In genomic region chr15:81008312-81008711, GRCh38 we compare ENCODE assay signal across 21 cellular contexts. TPM values are rescaled to one million over a fixed set of nuclear protein-coding genes. Genes with fewer than 3 reads are reported as not detected.
DNase-seq lines count a peak whose midpoint lies in the region; ATAC-seq, FAIRE-seq and TF ChIP-seq lines count a peak whose summit lies in the region.
"Had no signal": no experiment of that assay in that cellular context is flagged by ENCODE, and none has a peak within 500 bp of the region (broad histone marks: within the 10 kb centered on the region; RNA-seq: fewer than 3 reads in every experiment).

No MANE protein-coding gene starts in this region.

- intact Hi-C loops in CD8-positive, alpha-beta T cell (cut with DNase I, micrococcal nuclease), result loop anchor here in 1 of 2 experiments (10.0 kb wide), 1 partner anchor 1114 kb away; the partner anchor contains the start of gene MTHFS
- intact Hi-C loops in GM12878 (cut with micrococcal nuclease; ENCODE audit: unreplicated experiment), result no loop called here

- H3K36me3 ChIP-seq in CD8-positive, alpha-beta T cell (ENCODE audit: insufficient read depth, low read length), result no peaks in the 10 kb centered on the region
- H3K36me3 ChIP-seq in GM12878 (ENCODE audit: control insufficient read depth in 2 of 2, insufficient read depth in 2 of 2, low read length in 1 of 2), result peaks cover 0 to 2% of the 10 kb centered on the region in 2 experiments; a peak in 1 of 4 replicates
- H3K36me3 ChIP-seq in small intestine (ENCODE audit: control insufficient read depth in 2 of 2, insufficient read depth in 2 of 2, low read length in 2 of 2), result no peaks in the 10 kb centered on the region

- TF ChIP-seq EP300 in GM12878 (IDR thresholded peaks at IDR 0.05; ENCODE audit: borderline replicate concordance in 1 of 2, control insufficient read depth in 1 of 2, low read depth in 2 of 2, low read length in 2 of 2), result no peak

- POLR2A ChIA-PET in CD8-positive, alpha-beta T cell (lab: Charles Lee), result no interaction called here
- POLR2A ChIA-PET in GM12878 (lab: Charles Lee), result interaction anchor here (1.1 to 1.2 kb wide), 2 partner anchors 12 to 16 kb away, joined by 3 to 6 read pairs; no protein-coding TSS in a partner anchor

- BruUV-seq in GM12878 (replicated peaks; lab: Mats Ljungman, UMichigan), result no TSS peak

- H2AFZ ChIP-seq in GM12878 (ENCODE audit: control insufficient read depth, low read depth, low read length), result no peak overlapping the region

- RAD21 ChIA-PET in GM12878 (lab: Charles Lee; ENCODE audit: unreplicated experiment), result interaction anchor here (1.2 to 1.7 kb wide), 2 partner anchors 101 to 258 kb away, joined by 4 to 6 read pairs; no protein-coding TSS in a partner anchor

- no peak for DNase-seq in CD8-positive, alpha-beta T cell
- DNase-seq in NCI-H226 (peak; percentile 15), GM12878 (ENCODE audit: low read depth, low spot score) (no peak), small intestine (peak; percentile 12), DMS53 treated with DMSO at 0.1 percent for 48 hours (lab: John Stamatoyannopoulos, UW; ENCODE audit: unreplicated experiment) (no peak), epidermal melanocyte (ENCODE audit: insufficient read length, low spot score) (no peak)
- DNase-seq: DMS 273 treated with DMSO at 0.1 percent for 48 hours; GDM1; H7; IMR-90; NCI-H1436; NCI-H2029; NCI-H2171; NCI-H446; NCI-H69; NK-92 treated with Interleukin-12 subunit alpha and Interleukin-12 subunit beta, amount 100 ng/mL, for 24 hours; Right ventricle myocardium superior had no signal

- no peak overlapping the region for H3K27ac ChIP-seq in CD8-positive, alpha-beta T cell (ENCODE audit: low read depth, low read length)
- H3K27ac ChIP-seq in GM12878 (ENCODE audit: control insufficient read depth, insufficient read depth) (no peak overlapping the region), small intestine (ENCODE audit: low read depth in 1 of 2, low read length in 1 of 2) (no peak overlapping the region)
- H3K27ac ChIP-seq: BLaER1, SK-N-MC had no signal

- CTCF ChIA-PET in CD8-positive, alpha-beta T cell (lab: Charles Lee), result interaction anchor here (0.8 to 2.3 kb wide), 5 partner anchors 18 to 258 kb away, joined by 3 to 7 read pairs (median 4); no protein-coding TSS in a partner anchor
- CTCF ChIA-PET in GM12878 (lab: Yijun Ruan, JAX), result interaction anchor here (0.8 to 1.5 kb wide), 2 partner anchors 12 to 257 kb away, joined by 4 to 6 read pairs; no protein-coding TSS in a partner anchor

- H3K27me3 Mint-ChIP-seq in CD8-positive, alpha-beta T cell (ENCODE audit: low read depth), result no peaks in the 10 kb centered on the region

- no peak for ATAC-seq in CD8-positive, alpha-beta T cell
- ATAC-seq in GM12878 (peak; percentile 36), GM19395 (IDR thresholded peaks at IDR 0.05; ENCODE audit: unreplicated experiment) (no peak)

- H3K9ac ChIP-seq in GM12878 (ENCODE audit: control insufficient read depth, insufficient read depth, low read length), result no peak overlapping the region
- H3K9ac ChIP-seq: BLaER1 had no signal

- peaks cover 13% of the 10 kb centered on the region for H3K79me2 ChIP-seq in GM12878 (ENCODE audit: control insufficient read depth, insufficient read depth, low read length)

- no peak overlapping the region for H3K4me3 ChIP-seq in CD8-positive, alpha-beta T cell (ENCODE audit: low read depth, low read length)
- H3K4me3 ChIP-seq in GM12878, result no peak overlapping the region
- no peak overlapping the region for H3K4me3 ChIP-seq in small intestine (ENCODE audit: low read depth in 1 of 2, low read length in 2 of 2)
- H3K4me3 ChIP-seq: BLaER1, SK-N-MC had no signal

- H3K9me3 Mint-ChIP-seq in CD8-positive, alpha-beta T cell, result no peaks in the 10 kb centered on the region

- no peaks in the 10 kb centered on the region for H4K20me1 ChIP-seq in GM12878 (ENCODE audit: control insufficient read depth, insufficient read depth)

- SMC1A ChIA-PET in GM12878 (lab: Charles Lee; ENCODE audit: uncharacterized antibody, unreplicated experiment), result interaction anchor here (0.8 to 2.1 kb wide), 6 partner anchors 11 to 258 kb away, joined by 3 to 5 read pairs (median 4); no protein-coding TSS in a partner anchor

- H3K36me3 Mint-ChIP-seq in CD8-positive, alpha-beta T cell, result peaks cover 15% of the 10 kb centered on the region

- H3K4me2 ChIP-seq in GM12878 (ENCODE audit: control insufficient read depth, insufficient read depth), result no peak overlapping the region
- H3K4me2 ChIP-seq: BLaER1 had no signal

- WGBS in GM12878 (ENCODE audit: insufficient coverage, insufficient replicate concordance, low lambda C conversion rate, missing lambda C conversion rate), result 98% methylated on average over 2 of the region's 2 CpGs
- 49 to 81% (median 60%) methylated on average over 2 of the region's 2 CpGs for WGBS in small intestine, 3 donors

- H3K27ac Mint-ChIP-seq in CD8-positive, alpha-beta T cell, result peak overlapping the region; percentile 39

- peaks cover 54% of the 10 kb centered on the region for H3K4me1 Mint-ChIP-seq in CD8-positive, alpha-beta T cell (ENCODE audit: low read depth)

- TF ChIP-seq RAD21 in GM12878 (IDR thresholded peaks at IDR 0.05; ENCODE audit: insufficient read depth, low read depth, low read length), result no peak

- peaks cover 14% of the 10 kb centered on the region for H3K4me1 ChIP-seq in CD8-positive, alpha-beta T cell (ENCODE audit: insufficient read depth, low read length)
- no peaks in the 10 kb centered on the region; the same call in 1 of the 2 replicates for H3K4me1 ChIP-seq in GM12878 (ENCODE audit: control insufficient read depth, insufficient read depth, low read length)
- H3K4me1 ChIP-seq in small intestine (ENCODE audit: control insufficient read depth in 2 of 2, insufficient read depth in 1 of 2, low read depth in 1 of 2, low read length in 1 of 2), result peaks cover 0 to 6% of the 10 kb centered on the region in 2 donors

- H3K9me3 ChIP-seq in CD8-positive, alpha-beta T cell (ENCODE audit: low read length), result no peaks in the 10 kb centered on the region
- H3K9me3 ChIP-seq in GM12878 (replicated peaks; ENCODE audit: control insufficient read depth, insufficient read depth, low read length), result no peaks in the 10 kb centered on the region
- no peaks in the 10 kb centered on the region for H3K9me3 ChIP-seq in small intestine (ENCODE audit: control insufficient read depth, low read depth)
- H3K9me3 ChIP-seq: BLaER1 had no signal

- H3K27me3 ChIP-seq in CD8-positive, alpha-beta T cell (ENCODE audit: insufficient read depth, low read length), result no peaks in the 10 kb centered on the region
- H3K27me3 ChIP-seq in GM12878 (replicated peaks in 1 of 2; ENCODE audit: control insufficient read depth in 2 of 2, insufficient read depth in 2 of 2, low read length in 1 of 2) (no peaks in the 10 kb centered on the region), small intestine (ENCODE audit: control insufficient read depth in 2 of 2, insufficient read depth in 2 of 2, low read length in 2 of 2) (no peaks in the 10 kb centered on the region)
- H3K27me3 ChIP-seq: BLaER1 had no signal

- no peak overlapping the region for H3K4me3 Mint-ChIP-seq in CD8-positive, alpha-beta T cell

- in situ Hi-C loops in GM12878 (cut with MboI), result no loop called here

- FAIRE-seq in GM12878 (lab: Jason Lieb, UNC) (no peak), small intestine (lab: Jason Lieb, UNC) (no peak)
- FAIRE-seq: RCC 7860 had no signal

- TF ChIP-seq POLR2A in GM12878 (IDR thresholded peaks at IDR 0.05; ENCODE audit: low read depth, low read length), result no peak

- no peak for TF ChIP-seq CTCF in CD8-positive, alpha-beta T cell (IDR thresholded peaks at IDR 0.05)
- no peak for TF ChIP-seq CTCF in GM12878 (IDR thresholded peaks at IDR 0.05 in 2 of 3, conservative IDR thresholded peaks at IDR 0.05 in 1 of 3; ENCODE audit: control insufficient read depth in 2 of 3, extremely low read depth in 1 of 3, insufficient read depth in 1 of 3, low read depth in 3 of 3, low read length in 3 of 3)

RNA-seq across cellular contexts. Expression of gene TLNRD1, which starts 7.6 kb away (rescaled TPM):
- 10 to 100 TPM; 15.3 to 15.6 TPM for total RNA-seq in CD8-positive, alpha-beta T cell
- total RNA-seq in GM12878 (2013; cell fraction: nucleolus; rRNA removed), result 14.0 and 16.6 TPM in 2 replicates
- total RNA-seq in GM12878 (2014; rRNA removed) (19.9 and 25.5 TPM in 2 replicates), GM12878 (2014; rRNA removed; fragmentation: Illumina TruSeq; extraction: Trizol) (6.0 and 6.5 TPM in 2 replicates), GM12878 (2021) (40.5 and 44.8 TPM in 2 replicates)
- 2.6 TPM for polyA plus RNA-seq in GM12878 (2011; ENCODE audit: low read depth)
- polyA plus RNA-seq in GM12878 (2011; rRNA removed) (8.4 and 11.6 TPM in 2 replicates), GM12878 (2014; fragmentation: Illumina TruSeq; extraction: Trizol) (4.8 and 6.6 TPM in 2 replicates), GM12878 (2014; fragmentation: Nextera tagmentation; extraction: Ambion mirVana) (1 to 10 TPM; 2.5 to 5.7 TPM), GM12878 (2014; rRNA removed) (26.7 and 31.5 TPM in 2 replicates), GM12878 (2016; fragmentation: Nextera tagmentation; extraction: Ambion mirVana) (10 to 100 TPM in 1 of 2 experiments, 1 to 10 TPM in 1; 5.4 to 12.5 TPM), small intestine (10 to 100 TPM in 1 of 3 donors, 1 to 10 TPM in 2; 4.9 to 11.9 (median 6.8) TPM)
- polyA plus RNA-seq in GM12878 (2011; cell fraction: cytosol; rRNA removed), result 13.2 and 24.3 TPM in 2 replicates
- polyA plus RNA-seq in GM12878 (2011; cell fraction: nucleus; rRNA removed), result 13.6 and 19.0 TPM in 2 replicates
- polyA plus RNA-seq in GM12878 (2012), result 8.4 and 9.0 TPM in 2 replicates
- polyA minus RNA-seq in GM12878 (2011; rRNA and poly(A)+ RNA removed), result 4.8 and 6.6 TPM in 2 replicates
- 12.8 and 13.8 TPM in 2 replicates for polyA minus RNA-seq in GM12878 (2011; cell fraction: cytosol; rRNA and poly(A)+ RNA removed)
- polyA minus RNA-seq in GM12878 (2011; cell fraction: nucleus; rRNA and poly(A)+ RNA removed), result 16.1 and 29.3 TPM in 2 replicates

RNA-seq across cellular contexts. Expression of gene MESD, which starts 18.7 kb away (rescaled TPM):
- total RNA-seq in CD8-positive, alpha-beta T cell, result 1 to 10 TPM; 6.4 to 8.1 TPM
- total RNA-seq in GM12878 (2013; cell fraction: nucleolus; rRNA removed), result 34.4 and 36.8 TPM in 2 replicates
- 21.8 and 22.7 TPM in 2 replicates for total RNA-seq in GM12878 (2014; rRNA removed)
- 25.2 and 27.5 TPM in 2 replicates for total RNA-seq in GM12878 (2014; rRNA removed; fragmentation: Illumina TruSeq; extraction: Trizol)
- total RNA-seq in GM12878 (2021), result 19.2 and 24.1 TPM in 2 replicates
- polyA plus RNA-seq in GM12878 (2011; ENCODE audit: low read depth), result 10.7 TPM
- polyA plus RNA-seq in GM12878 (2011; rRNA removed), result 11.2 and 15.4 TPM in 2 replicates
- 8.8 and 9.4 TPM in 2 replicates for polyA plus RNA-seq in GM12878 (2011; cell fraction: cytosol; rRNA removed)
- polyA plus RNA-seq in GM12878 (2011; cell fraction: nucleus; rRNA removed), result 9.4 and 11.4 TPM in 2 replicates
- polyA plus RNA-seq in GM12878 (2012), result 14.4 and 14.7 TPM in 2 replicates
- polyA plus RNA-seq in GM12878 (2014; fragmentation: Illumina TruSeq; extraction: Trizol), result 24.7 and 25.7 TPM in 2 replicates
- polyA plus RNA-seq in GM12878 (2014; fragmentation: Nextera tagmentation; extraction: Ambion mirVana), result 10 to 100 TPM; 10.2 to 16.7 TPM
- polyA plus RNA-seq in GM12878 (2014; rRNA removed), result 16.5 and 16.7 TPM in 2 replicates
- 10 to 100 TPM; 39.0 to 39.8 TPM for polyA plus RNA-seq in GM12878 (2016; fragmentation: Nextera tagmentation; extraction: Ambion mirVana)
- 8.0 and 9.7 TPM in 2 replicates for polyA minus RNA-seq in GM12878 (2011; rRNA and poly(A)+ RNA removed)
- polyA minus RNA-seq in GM12878 (2011; cell fraction: cytosol; rRNA and poly(A)+ RNA removed), result 3.6 and 5.9 TPM in 2 replicates
- polyA minus RNA-seq in GM12878 (2011; cell fraction: nucleus; rRNA and poly(A)+ RNA removed), result 7.3 and 9.2 TPM in 2 replicates
- polyA plus RNA-seq in small intestine, result 10 to 100 TPM in 1 of 3 donors, 1 to 10 TPM in 2; 4.7 to 20.7 (median 6.5) TPM

Comparison
In these comparisons a context has a peak if more than half of its experiments do, and no peak if none do; other contexts are left out.
1. DNase-seq: peak in NCI-H226 (single experiment) and small intestine (single experiment); none in CD8-positive, alpha-beta T cell (0 of 7), GM12878 (single experiment), DMS53 treated with DMSO at 0.1 percent for 48 hours (single experiment) and epidermal melanocyte (single experiment).